17 cellular contexts compared by ENCODE assay signal in genomic region chr5:16507716-16508115, GRCh38. TPM values are rescaled to one million over a fixed set of nuclear protein-coding genes. Genes with fewer than 3 reads are reported as not detected.
A peak's percentile ranks its signal among the peaks of the same experiment; 100 is the strongest.
DNase-seq lines count a peak whose midpoint lies in the region; ATAC-seq and TF ChIP-seq lines count a peak whose summit lies in the region.
"Had no signal": no experiment of that assay in that cellular context is flagged by ENCODE, and none has a peak within 500 bp of the region (broad histone marks: within the 10 kb centered on the region; RNA-seq: fewer than 3 reads in every experiment).

No MANE protein-coding gene starts in this region.

- ATAC-seq in heart left ventricle = no peak
- no peak for ATAC-seq in upper lobe of left lung (ENCODE audit: low FRiP score in 2 of 2)
- ATAC-seq in GM21390 (IDR thresholded peaks at IDR 0.05; ENCODE audit: unreplicated experiment) = no peak
- ATAC-seq: activated CD4-positive, CD25-positive, alpha-beta regulatory T cell treated with anti-CD3 and anti-CD28 coated beads, Interleukin-2, amount 50 U/mL, for 24 hours; stimulated activated effector memory CD8-positive, alpha-beta T cell treated with anti-CD3 and anti-CD28 coated beads, Interleukin-12 subunit alpha, Interleukin-12 subunit beta, amount 100 ng/mL, for 72 hours had no signal

- peak overlapping the region; percentile 27 to 62 (median 50) for H3K4me3 ChIP-seq in heart left ventricle
- H3K4me3 ChIP-seq in colonic mucosa = peak overlapping the region; percentile 12
- peak overlapping the region; percentile 55 to 65 for H3K4me3 ChIP-seq in mucosa of rectum (ENCODE audit: low read length in 2 of 2)
- H3K4me3 ChIP-seq in upper lobe of left lung = peak overlapping the region in 3 of 4 donors; percentile 16 to 34 (median 33)

- H3K9me3 ChIP-seq in heart left ventricle (no peaks in the 10 kb centered on the region), colonic mucosa (no peaks in the 10 kb centered on the region), mucosa of rectum (ENCODE audit: control insufficient read depth in 2 of 2, low read length in 2 of 2) (no peaks in the 10 kb centered on the region), upper lobe of left lung (no peaks in the 10 kb centered on the region)
- H3K9me3 ChIP-seq: Caco-2, esophagus muscularis mucosa had no signal

- DNase-seq in heart left ventricle (no peak), cardiac septum (ENCODE audit: low spot score) (no peak), colonic mucosa (no peak), upper lobe of left lung (no peak), putamen (ENCODE audit: low spot score) (no peak), iPS-NIHi11 (ENCODE audit: low spot score) (no peak)
- DNase-seq: activated naive CD8-positive, alpha-beta T cell treated with anti-CD3 and anti-CD28 coated beads, Interleukin-2, amount 10 ng/mL, durations not matched to agents 7 days and 5 days; Caco-2; H7; NCI-H146; NCI-H510A; stimulated activated CD4-positive, alpha-beta T cell treated with anti-CD3 and anti-CD28 coated beads, Interleukin-4, amount 100 ng/mL, for 24 hours had no signal

- H3K27ac ChIP-seq in heart left ventricle = peak overlapping the region; percentile 66 to 96 (median 85)
- peak overlapping the region; percentile 35 for H3K27ac ChIP-seq in colonic mucosa
- H3K27ac ChIP-seq in mucosa of rectum (ENCODE audit: low read depth in 2 of 2, low read length in 2 of 2) = peak overlapping the region; percentile 52 to 90
- H3K27ac ChIP-seq in upper lobe of left lung = peak overlapping the region in 2 of 4 donors; percentile 76 to 79

- no peaks in the 10 kb centered on the region for H3K36me3 ChIP-seq in heart left ventricle
- no peaks in the 10 kb centered on the region for H3K36me3 ChIP-seq in colonic mucosa
- peaks cover 4 to 5% of the 10 kb centered on the region in 2 donors for H3K36me3 ChIP-seq in mucosa of rectum (ENCODE audit: control insufficient read depth in 2 of 2, insufficient read depth in 2 of 2, low read length in 2 of 2)
- H3K36me3 ChIP-seq in upper lobe of left lung = no peaks in the 10 kb centered on the region
- H3K36me3 ChIP-seq: esophagus muscularis mucosa had no signal

- no peak for TF ChIP-seq EP300 in upper lobe of left lung (IDR thresholded peaks at IDR 0.05)

- H3K4me1 ChIP-seq in heart left ventricle = peaks cover 0 to 27% (median 7%) of the 10 kb centered on the region in 12 donors
- H3K4me1 ChIP-seq in colonic mucosa = no peaks in the 10 kb centered on the region
- H3K4me1 ChIP-seq in mucosa of rectum (ENCODE audit: control insufficient read depth in 2 of 2, insufficient read depth in 2 of 2, low read length in 2 of 2) = peaks cover 0 to 7% of the 10 kb centered on the region in 2 donors
- H3K4me1 ChIP-seq in upper lobe of left lung = peaks cover 0 to 5% (median 1%) of the 10 kb centered on the region in 4 donors

- no peak for TF ChIP-seq CTCF in heart left ventricle (IDR thresholded peaks at IDR 0.05)
- no peak for TF ChIP-seq CTCF in colonic mucosa (IDR thresholded peaks at IDR 0.05)
- TF ChIP-seq CTCF in upper lobe of left lung (IDR thresholded peaks at IDR 0.05) = no peak

- TF ChIP-seq POLR2A in heart left ventricle (IDR thresholded peaks at IDR 0.05) (no peak), upper lobe of left lung (IDR thresholded peaks at IDR 0.05) (no peak)

- H3K9ac ChIP-seq in colonic mucosa (ENCODE audit: low read depth in 2 of 2, low read length in 2 of 2) (peak overlapping the region in 1 of 2 donors; percentile 81), mucosa of rectum (ENCODE audit: low read depth in 1 of 2, low read length in 2 of 2) (peak overlapping the region in 1 of 2 donors; percentile 85)

- intact Hi-C loops in heart left ventricle (cut with DNase I) = loop anchor here in 5 of 10 donors (2.0 to 5.0 kb wide), 3 partner anchors 27 to 45 kb away; no protein-coding TSS in a partner anchor
- intact Hi-C loops in cardiac septum (cut with DNase I) = loop anchor here (1.0 kb wide), 2 partner anchors 15 to 32 kb away; no protein-coding TSS in a partner anchor
- intact Hi-C loops in colonic mucosa (cut with DNase I) = no loop called here

- H3K27me3 ChIP-seq in heart left ventricle (no peaks in the 10 kb centered on the region), colonic mucosa (no peaks in the 10 kb centered on the region), mucosa of rectum (ENCODE audit: control insufficient read depth in 2 of 2, insufficient read depth in 2 of 2, low read length in 2 of 2) (no peaks in the 10 kb centered on the region), upper lobe of left lung (no peaks in the 10 kb centered on the region)
- H3K27me3 ChIP-seq: esophagus muscularis mucosa had no signal

RNA-seq across cellular contexts. Expression of gene ZNF622, which starts 42.1 kb away (rescaled TPM):
- total RNA-seq in heart left ventricle = 10 to 100 TPM; 43.7 to 97.3 (median 58.4) TPM
- 100 to 1,000 TPM in 1 of 2 donors, 10 to 100 TPM in 1; 48.9 to 171 TPM for polyA plus RNA-seq in heart left ventricle
- total RNA-seq in cardiac septum = 49.0 TPM
- 10 to 100 TPM; 53.0 to 56.3 TPM for total RNA-seq in colonic mucosa
- 10 to 100 TPM; 15.3 to 45.0 (median 31.5) TPM for total RNA-seq in upper lobe of left lung
